8 cellular contexts compared by ENCODE assay signal in the genomic region with DNA sequence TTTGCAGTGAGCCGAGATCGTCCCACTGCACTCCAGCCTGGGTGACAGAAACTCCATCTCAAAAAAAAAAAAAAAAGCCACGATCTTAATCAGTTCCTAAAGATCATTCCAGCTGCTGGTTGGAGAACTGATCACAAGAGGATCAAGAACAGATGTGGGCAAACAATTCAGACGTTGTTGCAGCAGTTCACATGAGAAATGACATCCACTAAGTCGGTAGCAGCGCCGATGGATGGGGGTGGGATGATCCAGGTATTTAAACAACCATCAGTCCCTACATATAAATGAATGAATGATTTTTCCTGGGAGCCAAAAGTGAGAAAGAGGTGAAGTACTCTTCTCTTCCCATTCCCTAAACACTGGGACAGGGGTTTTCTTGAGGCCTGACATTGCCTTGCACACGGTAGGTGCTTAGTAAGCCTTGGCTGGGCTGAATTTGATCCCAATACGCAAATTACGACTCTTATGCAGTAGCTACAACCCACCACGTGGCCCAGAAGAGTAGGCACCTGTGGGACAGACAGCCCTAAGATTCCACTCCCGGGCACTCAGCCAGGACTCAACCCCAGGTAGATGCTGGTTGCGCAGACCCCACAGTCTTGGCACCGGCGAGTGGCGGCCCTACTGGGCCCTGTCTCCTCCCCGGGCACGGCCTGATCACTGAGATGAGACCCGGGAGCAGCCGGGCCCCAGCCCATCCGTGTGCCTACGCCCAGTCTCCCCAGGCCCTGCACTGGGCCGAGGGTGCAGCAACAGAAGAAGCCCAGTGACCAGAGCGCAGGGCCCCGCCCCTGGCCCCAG. TPM values are rescaled to one million over a fixed set of nuclear protein-coding genes. Genes with fewer than 3 reads are reported as not detected.
DNase-seq lines count a peak whose midpoint lies in the region; ATAC-seq, FAIRE-seq and TF ChIP-seq lines count a peak whose summit lies in the region.

No MANE protein-coding gene starts in this region.

- no peak for TF ChIP-seq EP300 in H1 (IDR thresholded peaks at IDR 0.05; ENCODE audit: borderline replicate concordance in 1 of 2, low read depth in 2 of 2, low read length in 2 of 2)

- no peaks in the 10 kb centered on the region for H4K20me1 ChIP-seq in H1 (replicated peaks in 1 of 2; ENCODE audit: control insufficient read depth in 1 of 2, insufficient read depth in 2 of 2, low read length in 2 of 2)

- H3K27ac Mint-ChIP-seq in neural crest cell (ENCODE audit: unreplicated experiment) = peak overlapping the region; percentile 63

- H3K4me3 ChIP-seq in H1 (ENCODE audit: extremely low read depth in 1 of 4, insufficient read depth in 2 of 4, low read depth in 3 of 4, low read length in 4 of 4) = peak overlapping the region; percentile 44 to 69 (median 50)

- no peak overlapping the region for H2AK5ac ChIP-seq in H1 (ENCODE audit: low read depth, low read length)

- peaks cover 0 to 4% (median 2%) of the 10 kb centered on the region in 4 experiments; a peak in 2 of 8 replicates for H3K36me3 ChIP-seq in H1 (ENCODE audit: control insufficient read depth in 2 of 4, insufficient read depth in 4 of 4, low read length in 3 of 4)

- H4K91ac ChIP-seq in H1 (replicated peaks; ENCODE audit: insufficient read length, low read length) = peak overlapping the region; percentile 64

- FAIRE-seq in H1 (lab: Jason Lieb, UNC) = no peak

- POLR2A ChIA-PET in H1 (lab: Charles Lee; ENCODE audit: partially characterized antibody) = interaction anchor here (0.5 to 3.9 kb wide), 13 partner anchors 9 to 1453 kb away, joined by 3 to 21 read pairs (median 4); partner anchors contain the start of genes EIF4B and IGFBP6

- H3K27me3 ChIP-seq in H1 (replicated peaks in 1 of 4; ENCODE audit: control insufficient read depth in 3 of 4, extremely low read depth in 1 of 4, insufficient read depth in 3 of 4, low read length in 3 of 4) = peaks cover 0 to 6% (median 4%) of the 10 kb centered on the region in 4 experiments; a peak in 4 of 7 replicates

- ATAC-seq in Right ventricle myocardium superior (ENCODE audit: poor library complexity) (no peak), HG03196 (IDR thresholded peaks at IDR 0.05; ENCODE audit: unreplicated experiment) (peak; percentile 9)

- TF ChIP-seq POLR2A in H1 (IDR thresholded peaks at IDR 0.05; ENCODE audit: control extremely low read depth in 1 of 2, low read depth in 2 of 2, low read length in 2 of 2) = no peak; a peak in 1 of 3 replicates

- peak overlapping the region; percentile 1 to 57 (median 32); a peak in 5 of 7 replicates for H3K9ac ChIP-seq in H1 (replicated peaks in 1 of 4; ENCODE audit: extremely low read depth in 1 of 4, low read depth in 3 of 4, low read length in 3 of 4)

- no peaks in the 10 kb centered on the region for H3K79me2 ChIP-seq in H1 (ENCODE audit: control insufficient read depth in 1 of 2, insufficient read depth in 2 of 2, low read length in 2 of 2)

- no peak overlapping the region for H3K14ac ChIP-seq in H1 (ENCODE audit: insufficient read length)

- peaks cover 3% of the 10 kb centered on the region for H3K27me3 Mint-ChIP-seq in neural crest cell (ENCODE audit: low read depth)

- H4K5ac ChIP-seq in H1 (ENCODE audit: insufficient read length, low read depth, low read length) = peak overlapping the region; percentile 67

- H3K9me3 Mint-ChIP-seq in neural crest cell = peaks cover 2% of the 10 kb centered on the region

- H2BK12ac ChIP-seq in H1 (ENCODE audit: low read depth, low read length) = no peak overlapping the region

- peak overlapping the region; percentile 43 for H2AFZ ChIP-seq in H1 (ENCODE audit: low read length)

- H4K8ac ChIP-seq in H1 (ENCODE audit: extremely low read depth, insufficient read depth, low read length) = peak overlapping the region; percentile 90

- H3K56ac ChIP-seq in H1 (replicated peaks; ENCODE audit: insufficient read length, low read depth, low read length) = peak overlapping the region; percentile 82

- intact Hi-C loops in cardiac septum (cut with DNase I) = loop anchor here (2.0 kb wide), 1 partner anchor 18 kb away; the partner anchor contains the start of gene IGFBP6
- intact Hi-C loops in Right ventricle myocardium superior (cut with DNase I) = no loop called here

- H3K4me3 Mint-ChIP-seq in neural crest cell = peak overlapping the region; percentile 87

- no peak overlapping the region for H2BK15ac ChIP-seq in H1 (ENCODE audit: low read length)

- peaks cover 39% of the 10 kb centered on the region for H3K4me1 Mint-ChIP-seq in neural crest cell

- H3K9me3 ChIP-seq in H1 (ENCODE audit: insufficient read depth in 2 of 2, low read depth in 1 of 2, low read length in 1 of 2) = no peaks in the 10 kb centered on the region

- peak overlapping the region; percentile 56; the same call in 1 of the 2 replicates for H3K18ac ChIP-seq in H1 (ENCODE audit: extremely low read depth, low read length)

- 36% methylated on average over 17 of the region's 25 CpGs; no CpG with 5 or more reads in 1 of the 2 experiments for WGBS in H1 (ENCODE audit: extremely low coverage in 1 of 2, insufficient coverage in 1 of 2, insufficient read length in 1 of 2, insufficient replicate concordance in 2 of 2, low coverage in 1 of 2, low lambda C conversion rate in 2 of 2, missing lambda C conversion rate in 1 of 2), 2 experiments

- H3K23ac ChIP-seq in H1 (ENCODE audit: insufficient read length) = no peak overlapping the region

- H3K27ac ChIP-seq in H1 (ENCODE audit: low read depth, low read length) = peak overlapping the region; percentile 62; the same call in 1 of the 2 replicates

- peaks cover 0 to 3% (median 2%) of the 10 kb centered on the region in 4 experiments; a peak in 3 of 7 replicates for H3K4me1 ChIP-seq in H1 (replicated peaks in 1 of 4; ENCODE audit: control insufficient read depth in 3 of 4, insufficient read depth in 4 of 4, low read length in 3 of 4)

- peak overlapping the region; percentile 86 to 89 for H3K4me2 ChIP-seq in H1 (ENCODE audit: insufficient read depth in 1 of 2, low read depth in 2 of 2, low read length in 2 of 2)

- no peak overlapping the region for H3K4ac ChIP-seq in H1 (replicated peaks; ENCODE audit: insufficient read length, low read depth, low read length)

- CTCF ChIA-PET in H1 (lab: Charles Lee; ENCODE audit: partially characterized antibody) = interaction anchor here (0.8 to 22.4 kb wide), 5 partner anchors 13 to 119 kb away, joined by 3 to 531 read pairs (median 7); partner anchors contain the start of genes IGFBP6 and SOAT2

- H2BK5ac ChIP-seq in H1 (ENCODE audit: low read depth, low read length) = peak overlapping the region; percentile 2; the same call in 1 of the 2 replicates

- no peak for TF ChIP-seq RAD21 in H1 (IDR thresholded peaks at IDR 0.05 in 1 of 2, conservative IDR thresholded peaks at IDR 0.05 in 1 of 2; ENCODE audit: low read depth in 2 of 2, low read length in 2 of 2)

- DNase-seq in cardiac septum (ENCODE audit: low spot score) (peak; percentile 29), Right ventricle myocardium superior (no peak), T follicular helper cell (ENCODE audit: low read depth) (peak; percentile 49), H1 (ENCODE audit: low read depth in 1 of 2, low spot score in 2 of 2) (no peak), neural crest cell (ENCODE audit: low read depth, low spot score) (no peak), NCI-H1930 (lab: John Stamatoyannopoulos, UW) (no peak), kidney glomerular epithelial cell (lab: John Stamatoyannopoulos, UW) (no peak)

- H3K36me3 Mint-ChIP-seq in neural crest cell (ENCODE audit: low read depth) = peaks cover 12% of the 10 kb centered on the region

- H2BK120ac ChIP-seq in H1 (replicated peaks; ENCODE audit: low read depth, low read length) = no peak overlapping the region

- peaks cover 10% of the 10 kb centered on the region; the same call in 1 of the 2 replicates for H3K23me2 ChIP-seq in H1 (ENCODE audit: low read depth, low read length)

- no peak overlapping the region for H2BK20ac ChIP-seq in H1 (ENCODE audit: low read length)

- TF ChIP-seq CTCF in H1 (IDR thresholded peaks at IDR 0.05; ENCODE audit: control extremely low read depth in 1 of 3, insufficient read depth in 1 of 3, low read depth in 1 of 3, low read length in 3 of 3) (no peak), neural crest cell (conservative IDR thresholded peaks at IDR 0.05) (peak; percentile 23)

- H3K79me1 ChIP-seq in H1 (ENCODE audit: low read depth, low read length) = no peaks in the 10 kb centered on the region

RNA-seq across cellular contexts. Expression of gene SPRYD3, which starts 0.6 kb away (rescaled TPM):
- total RNA-seq in cardiac septum (63.5 TPM), Right ventricle myocardium superior (37.8 TPM), neural crest cell (8.8 and 11.2 TPM in 2 replicates)
- total RNA-seq in H1 (2021; fragmentation: NEBNext Ultra II Directional; extraction: Animal tissue kit (Norgen Biotek cat#: 25700)) = 6.6 and 6.8 TPM in 2 replicates
- 8.0 and 10.4 TPM in 2 replicates for polyA plus RNA-seq in H1 (2011; rRNA removed)
- 7.4 TPM for polyA plus RNA-seq in H1 (2011; cell fraction: cytosol; rRNA removed)
- polyA plus RNA-seq in H1 (2011; cell fraction: nucleus; rRNA removed) = 10.8 TPM
- 4.9 to 8.7 TPM (median 6.7 TPM) in 4 replicates for polyA plus RNA-seq in H1 (2012, experiment 1 of 2)
- 6.0 TPM for polyA plus RNA-seq in H1 (2012, experiment 2 of 2)
- 3.4 TPM for polyA plus RNA-seq in H1 (2013, experiment 1 of 2)
- polyA plus RNA-seq in H1 (2013, experiment 2 of 2) = 4.0 TPM
- 7.9 and 9.9 TPM in 2 replicates for polyA minus RNA-seq in H1 (2011; rRNA and poly(A)+ RNA removed)
- 4.6 TPM for polyA minus RNA-seq in H1 (2011; cell fraction: cytosol; rRNA and poly(A)+ RNA removed)
- 7.6 TPM for polyA minus RNA-seq in H1 (2011; cell fraction: nucleus; rRNA and poly(A)+ RNA removed)

RNA-seq across cellular contexts. Expression of gene IGFBP6, which starts 18.8 kb away (rescaled TPM):
- total RNA-seq in cardiac septum (42.3 TPM), Right ventricle myocardium superior (50.2 TPM), neural crest cell (0.72 and 0.73 TPM in 2 replicates)
- 13.7 and 16.4 TPM in 2 replicates for total RNA-seq in H1 (2021; fragmentation: NEBNext Ultra II Directional; extraction: Animal tissue kit (Norgen Biotek cat#: 25700))
- 14.7 and 25.3 TPM in 2 replicates for polyA plus RNA-seq in H1 (2011; rRNA removed)
- 15.4 TPM for polyA plus RNA-seq in H1 (2011; cell fraction: cytosol; rRNA removed)
- polyA plus RNA-seq in H1 (2011; cell fraction: nucleus; rRNA removed) = 13.2 TPM
- polyA plus RNA-seq in H1 (2012, experiment 1 of 2) = 5.3 to 13.0 TPM (median 10.2 TPM) in 4 replicates
- polyA plus RNA-seq in H1 (2012, experiment 2 of 2) = 22.3 TPM
- 8.4 TPM for polyA plus RNA-seq in H1 (2013, experiment 1 of 2)
- 10.8 TPM for polyA plus RNA-seq in H1 (2013, experiment 2 of 2)
- polyA minus RNA-seq in H1 (2011; rRNA and poly(A)+ RNA removed) = 2.6 and 3.5 TPM in 2 replicates
- polyA minus RNA-seq in H1 (2011; cell fraction: cytosol; rRNA and poly(A)+ RNA removed) = 2.9 TPM
- polyA minus RNA-seq in H1 (2011; cell fraction: nucleus; rRNA and poly(A)+ RNA removed) = 2.4 TPM

RNA-seq across cellular contexts. Expression of gene SOAT2, which starts 24.7 kb away (rescaled TPM):
- total RNA-seq in cardiac septum = not detected
- not detected for total RNA-seq in Right ventricle myocardium superior
- total RNA-seq in H1 (2021; fragmentation: NEBNext Ultra II Directional; extraction: Animal tissue kit (Norgen Biotek cat#: 25700)) = not detected in 2 replicates
- polyA plus RNA-seq in H1 (2011; rRNA removed) = 0.08 and 0.13 TPM in 2 replicates
- 0.12 TPM for polyA plus RNA-seq in H1 (2011; cell fraction: cytosol; rRNA removed)
- polyA plus RNA-seq in H1 (2011; cell fraction: nucleus; rRNA removed) = 0.21 TPM
- polyA plus RNA-seq in H1 (2012, experiment 1 of 2) = not detected in 4 replicates
- polyA plus RNA-seq in H1 (2012, experiment 2 of 2) = not detected
- polyA plus RNA-seq in H1 (2013, experiment 1 of 2) = 0.04 TPM
- not detected for polyA plus RNA-seq in H1 (2013, experiment 2 of 2)
- polyA minus RNA-seq in H1 (2011; rRNA and poly(A)+ RNA removed) = not detected in 2 replicates
- not detected for polyA minus RNA-seq in H1 (2011; cell fraction: cytosol; rRNA and poly(A)+ RNA removed)
- polyA minus RNA-seq in H1 (2011; cell fraction: nucleus; rRNA and poly(A)+ RNA removed) = not detected
- total RNA-seq in neural crest cell = not detected in 2 replicates

RNA-seq across cellular contexts. Expression of gene TNS2, which starts 28.8 kb away (rescaled TPM):
- 99.3 TPM for total RNA-seq in cardiac septum
- total RNA-seq in Right ventricle myocardium superior = 107 TPM
- 4.7 and 5.8 TPM in 2 replicates for total RNA-seq in H1 (2021; fragmentation: NEBNext Ultra II Directional; extraction: Animal tissue kit (Norgen Biotek cat#: 25700))
- polyA plus RNA-seq in H1 (2011; rRNA removed) = 2.8 and 5.0 TPM in 2 replicates
- polyA plus RNA-seq in H1 (2011; cell fraction: cytosol; rRNA removed) = 1.7 TPM
- polyA plus RNA-seq in H1 (2011; cell fraction: nucleus; rRNA removed) = 25.7 TPM
- polyA plus RNA-seq in H1 (2012, experiment 1 of 2) = 4.3 to 6.2 TPM (median 4.8 TPM) in 4 replicates
- polyA plus RNA-seq in H1 (2012, experiment 2 of 2) = 2.5 TPM
- 3.7 TPM for polyA plus RNA-seq in H1 (2013, experiment 1 of 2)
- polyA plus RNA-seq in H1 (2013, experiment 2 of 2) = 3.4 TPM
- 1.7 and 2.8 TPM in 2 replicates for polyA minus RNA-seq in H1 (2011; rRNA and poly(A)+ RNA removed)
- polyA minus RNA-seq in H1 (2011; cell fraction: cytosol; rRNA and poly(A)+ RNA removed) = 10.8 TPM
- polyA minus RNA-seq in H1 (2011; cell fraction: nucleus; rRNA and poly(A)+ RNA removed) = 10.6 TPM
- total RNA-seq in neural crest cell = 14.2 and 22.8 TPM in 2 replicates

Comparison
In these comparisons a context has a peak if more than half of its experiments do, and no peak if none do; other contexts are left out.
1. DNase-seq: peak in cardiac septum (single experiment) and T follicular helper cell (single experiment); none in Right ventricle myocardium superior (single experiment), H1 (0 of 2), neural crest cell (single experiment), NCI-H1930 (0 of 2) and kidney glomerular epithelial cell (single experiment).